Comparison of ENCODE assay signal across 7 cellular contexts in genomic region chr18:65133610-65134009, GRCh38.
"Had no signal": no experiment of that assay in that cellular context is flagged by ENCODE, and none has a peak within 500 bp of the region (broad histone marks: within the 10 kb centered on the region; RNA-seq: fewer than 3 reads in every experiment).

No MANE protein-coding gene starts in this region.

- H3K9ac ChIP-seq: KMS-11 had no signal

- H3K4me3 ChIP-seq: K562 had no signal

- H3K4me2 ChIP-seq: KMS-11 had no signal

- DNase-seq: Karpas-422, KBM-7, KG1 had no signal

- H3K27ac ChIP-seq: HL-60, KMS-11 had no signal

- FAIRE-seq: HTR-8/SVneo, K562 had no signal

- ATAC-seq: K562 had no signal
